1 cellular context compared by ENCODE assay signal in genomic region chr2:179226203-179226960, GRCh38.
TF ChIP-seq lines count a peak whose summit lies in the region.

No MANE protein-coding gene starts in this region.

TF ChIP-seq in HCT116, 20 proteins besides CTCF, POLR2A, EP300 and RAD21 (continued from another document):
- TF ChIP-seq SIN3A (IDR thresholded peaks at IDR 0.05; ENCODE audit: low read depth): no peak
